ENCODE assay signal across 16 cellular contexts in the genomic region with DNA sequence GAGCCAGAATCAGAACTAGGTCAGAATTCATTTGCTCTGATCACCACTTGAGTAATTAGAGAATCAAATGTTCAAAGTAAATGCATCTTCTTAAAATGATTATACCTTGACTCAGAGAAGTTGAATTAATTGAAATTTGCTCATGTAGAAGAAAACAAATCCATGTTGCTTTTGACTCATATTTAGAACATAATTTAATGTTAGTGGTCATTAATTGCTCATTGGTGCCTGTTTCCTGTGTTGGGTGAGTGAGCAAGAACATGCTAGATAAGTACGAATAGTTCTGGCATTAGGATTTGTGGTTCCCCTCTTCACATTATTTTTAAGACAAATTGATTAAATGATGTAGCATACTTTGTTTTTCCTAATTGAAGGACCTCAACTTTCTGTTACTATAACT. TPM values are rescaled to one million over a fixed set of nuclear protein-coding genes. Genes with fewer than 3 reads are reported as not detected.
A peak's percentile ranks its signal among the peaks of the same experiment; 100 is the strongest.
DNase-seq lines count a peak whose midpoint lies in the region; ATAC-seq, FAIRE-seq and TF ChIP-seq lines count a peak whose summit lies in the region.
"Had no signal": no experiment of that assay in that cellular context is flagged by ENCODE, and none has a peak within 500 bp of the region (broad histone marks: within the 10 kb centered on the region; RNA-seq: fewer than 3 reads in every experiment).

No MANE protein-coding gene starts in this region.

- no peak overlapping the region for H2AFZ ChIP-seq in GM12878 (ENCODE audit: control insufficient read depth, low read depth, low read length)
- H2AFZ ChIP-seq: GM23338 had no signal

- H3K27ac ChIP-seq in DOHH2 (ENCODE audit: low read depth, low read length): no peak overlapping the region
- no peak overlapping the region for H3K27ac ChIP-seq in GM12878 (ENCODE audit: control insufficient read depth, insufficient read depth)
- H3K27ac ChIP-seq: A549, C4-2B, SJCRH30 had no signal

- RAD21 ChIA-PET in GM12878 (lab: Charles Lee; ENCODE audit: unreplicated experiment): no interaction called here

- H3F3A ChIP-seq in DOHH2 (ENCODE audit: control insufficient read depth, insufficient read depth): no peaks in the 10 kb centered on the region

- ATAC-seq in GM12878: peak; percentile 37
- ATAC-seq: A549, GM23338 had no signal

- FAIRE-seq in GM12878 (lab: Jason Lieb, UNC): no peak
- peak; percentile 30 for FAIRE-seq in islet of Langerhans (lab: Jason Lieb, UNC)
- FAIRE-seq: A549 had no signal

- H3K9me3 ChIP-seq in DOHH2 (ENCODE audit: control insufficient read depth, insufficient read depth, low read length) (no peaks in the 10 kb centered on the region), GM12878 (replicated peaks; ENCODE audit: control insufficient read depth, insufficient read depth, low read length) (no peaks in the 10 kb centered on the region; the same call in 2 of the 3 replicates)
- H3K9me3 ChIP-seq: A549, SJCRH30 had no signal

- peaks cover 20% of the 10 kb centered on the region for H3K4me1 ChIP-seq in DOHH2 (ENCODE audit: control insufficient read depth, low read length)
- H3K4me1 ChIP-seq in GM12878 (ENCODE audit: control insufficient read depth, insufficient read depth, low read length): no peaks in the 10 kb centered on the region
- H3K4me1 ChIP-seq: A549, SJCRH30 had no signal

- BruUV-seq in GM12878 (replicated peaks; lab: Mats Ljungman, UMichigan): no TSS peak

- SMC1A ChIA-PET in GM12878 (lab: Charles Lee; ENCODE audit: uncharacterized antibody, unreplicated experiment): no interaction called here

- H4K20me1 ChIP-seq in DOHH2 (ENCODE audit: control insufficient read depth, insufficient read depth, low read depth, low read length): no peaks in the 10 kb centered on the region
- no peaks in the 10 kb centered on the region for H4K20me1 ChIP-seq in GM12878 (ENCODE audit: control insufficient read depth, insufficient read depth)

- H3K79me2 ChIP-seq in DOHH2 (ENCODE audit: control insufficient read depth, low read length) (peaks cover 20% of the 10 kb centered on the region), GM12878 (ENCODE audit: control insufficient read depth, insufficient read depth, low read length) (no peaks in the 10 kb centered on the region)

- DNase-seq in M059J (ENCODE audit: low read depth) (peak; percentile 69), GM12878 (ENCODE audit: low read depth, low spot score) (no peak), NCI-H345 treated with DMSO at 0.1 percent for 48 hours (lab: John Stamatoyannopoulos, UW; ENCODE audit: unreplicated experiment) (no peak), GM10266 (ENCODE audit: extremely low spot score) (no peak), posterior vena cava (ENCODE audit: low spot score) (no peak)
- no peak for DNase-seq in activated CD4-positive, alpha-beta memory T cell treated with anti-CD3 and anti-CD28 coated beads for 36 hours
- DNase-seq: DMS 273 treated with DMSO at 0.1 percent for 48 hours, NCI-H187 treated with DMSO at 0.1 percent for 48 hours, NCI-H446 treated with DMSO at 0.1 percent for 48 hours, NCI-H748 treated with DMSO at 0.1 percent for 48 hours, SJCRH30 had no signal

- no peak for TF ChIP-seq POLR2A in GM12878 (IDR thresholded peaks at IDR 0.05; ENCODE audit: low read depth, low read length)

- in situ Hi-C loops in GM12878 (cut with MboI): no loop called here

- 30% methylated on average over 1 of the region's 1 CpG for WGBS in GM12878 (ENCODE audit: insufficient coverage, insufficient replicate concordance, low lambda C conversion rate, missing lambda C conversion rate)

- POLR2A ChIA-PET in GM12878 (lab: Charles Lee): no interaction called here
- POLR2A ChIA-PET in activated CD4-positive, alpha-beta memory T cell treated with anti-CD3 and anti-CD28 coated beads for 36 hours (lab: Charles Lee): no interaction called here

- no peak overlapping the region for H3K4me3 Mint-ChIP-seq in activated CD4-positive, alpha-beta memory T cell treated with anti-CD3 and anti-CD28 coated beads for 36 hours
- H3K4me3 Mint-ChIP-seq: GM23338 had no signal

- H3K9me2 ChIP-seq in DOHH2 (replicated peaks; ENCODE audit: control insufficient read depth, low read length): no peaks in the 10 kb centered on the region

- H3K36me3 Mint-ChIP-seq in activated CD4-positive, alpha-beta memory T cell treated with anti-CD3 and anti-CD28 coated beads for 36 hours: no peaks in the 10 kb centered on the region

- H3K9me3 Mint-ChIP-seq in activated CD4-positive, alpha-beta memory T cell treated with anti-CD3 and anti-CD28 coated beads for 36 hours: no peaks in the 10 kb centered on the region
- H3K9me3 Mint-ChIP-seq: GM23338 had no signal

- intact Hi-C loops in GM12878 (cut with micrococcal nuclease; ENCODE audit: unreplicated experiment) (no loop called here), posterior vena cava (cut with DNase I) (no loop called here)
- intact Hi-C loops in activated CD4-positive, alpha-beta memory T cell treated with anti-CD3 and anti-CD28 coated beads for 36 hours (cut with micrococcal nuclease): loop anchor here (1.0 kb wide), 1 partner anchor 19 kb away; a partner anchor contains a TSS

- no peak for TF ChIP-seq RAD21 in GM12878 (IDR thresholded peaks at IDR 0.05; ENCODE audit: insufficient read depth, low read depth, low read length)

- H3K4me2 ChIP-seq in DOHH2 (ENCODE audit: low read length): peak overlapping the region; percentile 24; the same call in 1 of the 2 replicates
- no peak overlapping the region for H3K4me2 ChIP-seq in GM12878 (ENCODE audit: control insufficient read depth, insufficient read depth)
- H3K4me2 ChIP-seq: A549, GM23338 had no signal

- H3K9ac ChIP-seq in GM12878 (ENCODE audit: control insufficient read depth, insufficient read depth, low read length): no peak overlapping the region

- CTCF ChIA-PET in GM12878 (lab: Yijun Ruan, JAX): no interaction called here
- CTCF ChIA-PET in activated CD4-positive, alpha-beta memory T cell treated with anti-CD3 and anti-CD28 coated beads for 36 hours (lab: Charles Lee): no interaction called here

- H3K27ac Mint-ChIP-seq in activated CD4-positive, alpha-beta memory T cell treated with anti-CD3 and anti-CD28 coated beads for 36 hours: no peak overlapping the region
- H3K27ac Mint-ChIP-seq: GM23338 had no signal

- no peak for TF ChIP-seq CTCF in DOHH2 (IDR thresholded peaks at IDR 0.05; ENCODE audit: low read depth, low read length, poor library complexity, severe bottlenecking)
- TF ChIP-seq CTCF in GM12878 (IDR thresholded peaks at IDR 0.05 in 2 of 3, conservative IDR thresholded peaks at IDR 0.05 in 1 of 3; ENCODE audit: control insufficient read depth in 2 of 3, extremely low read depth in 1 of 3, insufficient read depth in 1 of 3, low read depth in 3 of 3, low read length in 3 of 3): no peak
- no peak for TF ChIP-seq CTCF in GM10266 (IDR thresholded peaks at IDR 0.05; ENCODE audit: control insufficient read depth, insufficient read depth, low read depth, missing control alignments)

- TF ChIP-seq EP300 in GM12878 (IDR thresholded peaks at IDR 0.05; ENCODE audit: borderline replicate concordance in 1 of 2, control insufficient read depth in 1 of 2, low read depth in 2 of 2, low read length in 2 of 2): no peak

- peaks cover 39% of the 10 kb centered on the region for H3K4me1 Mint-ChIP-seq in activated CD4-positive, alpha-beta memory T cell treated with anti-CD3 and anti-CD28 coated beads for 36 hours (ENCODE audit: low read depth)

- no peak overlapping the region for H3K4me3 ChIP-seq in DOHH2 (ENCODE audit: low read length)
- no peak overlapping the region for H3K4me3 ChIP-seq in GM12878
- H3K4me3 ChIP-seq: A549, GM23338, SJCRH30 had no signal

- H3K36me3 ChIP-seq in DOHH2 (ENCODE audit: control insufficient read depth, low read length): no peaks in the 10 kb centered on the region
- no peaks in the 10 kb centered on the region for H3K36me3 ChIP-seq in GM12878 (ENCODE audit: control insufficient read depth in 2 of 2, insufficient read depth in 2 of 2, low read length in 1 of 2)
- H3K36me3 ChIP-seq: SJCRH30 had no signal

- H3K27me3 ChIP-seq in DOHH2 (ENCODE audit: control insufficient read depth, low read length): no peaks in the 10 kb centered on the region
- H3K27me3 ChIP-seq in GM12878 (replicated peaks in 1 of 2; ENCODE audit: control insufficient read depth in 2 of 2, insufficient read depth in 2 of 2, low read length in 1 of 2): peaks cover 0 to 2% of the 10 kb centered on the region in 2 experiments; a peak in 1 of 4 replicates
- H3K27me3 ChIP-seq: SJCRH30 had no signal

- H3K27me3 Mint-ChIP-seq in activated CD4-positive, alpha-beta memory T cell treated with anti-CD3 and anti-CD28 coated beads for 36 hours: no peaks in the 10 kb centered on the region

TF ChIP-seq in GM12878, 131 proteins besides CTCF, POLR2A, EP300 and RAD21 (continues in another document):
- TF ChIP-seq RB1 (IDR thresholded peaks at IDR 0.05; ENCODE audit: borderline replicate concordance): no peak
- no peak for TF ChIP-seq ATF7 (IDR thresholded peaks at IDR 0.05; ENCODE audit: low read depth)
- no peak for TF ChIP-seq ZZZ3 (IDR thresholded peaks at IDR 0.05; ENCODE audit: control insufficient read depth, insufficient read length, low read depth)
- TF ChIP-seq MTA2 (IDR thresholded peaks at IDR 0.05; ENCODE audit: low read depth): no peak
- no peak for TF ChIP-seq CHD1 (IDR thresholded peaks at IDR 0.05; ENCODE audit: low read depth, low read length)

RNA-seq across cellular contexts. Expression of a gene that starts 19.0 kb away (rescaled TPM):
- total RNA-seq in M059J (2014; rRNA removed; shearing (Covaris generic)): 1.4 and 5.0 TPM in 2 replicates
- total RNA-seq in GM12878 (2013; cell fraction: nucleolus; rRNA removed): 13.7 and 15.5 TPM in 2 replicates
- 1.6 and 1.9 TPM in 2 replicates for total RNA-seq in GM12878 (2014; rRNA removed)
- total RNA-seq in GM12878 (2014; rRNA removed; fragmentation: Illumina TruSeq; extraction: Trizol): 2.0 and 2.6 TPM in 2 replicates
- total RNA-seq in GM12878 (2021): 1.7 and 2.3 TPM in 2 replicates
- 0.73 TPM for polyA plus RNA-seq in GM12878 (2011; ENCODE audit: low read depth)
- 1.2 and 1.5 TPM in 2 replicates for polyA plus RNA-seq in GM12878 (2011; rRNA removed)
- 0.40 and 0.46 TPM in 2 replicates for polyA plus RNA-seq in GM12878 (2011; cell fraction: cytosol; rRNA removed)
- 1.7 and 1.9 TPM in 2 replicates for polyA plus RNA-seq in GM12878 (2011; cell fraction: nucleus; rRNA removed)
- polyA plus RNA-seq in GM12878 (2012): 0.66 and 1.1 TPM in 2 replicates
- polyA plus RNA-seq in GM12878 (2014; fragmentation: Illumina TruSeq; extraction: Trizol): 1.5 TPM in 2 replicates
- 1 to 10 TPM; 1.7 to 1.9 TPM for polyA plus RNA-seq in GM12878 (2014; fragmentation: Nextera tagmentation; extraction: Ambion mirVana)
- 0.82 and 0.83 TPM in 2 replicates for polyA plus RNA-seq in GM12878 (2014; rRNA removed)
- 1 to 10 TPM in 1 of 2 experiments, under 1 TPM in 1; 0.42 to 3.0 TPM for polyA plus RNA-seq in GM12878 (2016; fragmentation: Nextera tagmentation; extraction: Ambion mirVana)
- 1.5 and 4.1 TPM in 2 replicates for polyA minus RNA-seq in GM12878 (2011; rRNA and poly(A)+ RNA removed)
- polyA minus RNA-seq in GM12878 (2011; cell fraction: cytosol; rRNA and poly(A)+ RNA removed): 1.3 and 1.7 TPM in 2 replicates
- 2.8 and 3.8 TPM in 2 replicates for polyA minus RNA-seq in GM12878 (2011; cell fraction: nucleus; rRNA and poly(A)+ RNA removed)
- 10 to 100 TPM; 19.3 to 20.5 TPM for total RNA-seq in posterior vena cava
- total RNA-seq in activated CD4-positive, alpha-beta memory T cell treated with anti-CD3 and anti-CD28 coated beads for 36 hours: 1 to 10 TPM; 2.9 to 3.5 TPM
